Comparison of ENCODE assay signal across 9 cellular contexts in the genomic region with DNA sequence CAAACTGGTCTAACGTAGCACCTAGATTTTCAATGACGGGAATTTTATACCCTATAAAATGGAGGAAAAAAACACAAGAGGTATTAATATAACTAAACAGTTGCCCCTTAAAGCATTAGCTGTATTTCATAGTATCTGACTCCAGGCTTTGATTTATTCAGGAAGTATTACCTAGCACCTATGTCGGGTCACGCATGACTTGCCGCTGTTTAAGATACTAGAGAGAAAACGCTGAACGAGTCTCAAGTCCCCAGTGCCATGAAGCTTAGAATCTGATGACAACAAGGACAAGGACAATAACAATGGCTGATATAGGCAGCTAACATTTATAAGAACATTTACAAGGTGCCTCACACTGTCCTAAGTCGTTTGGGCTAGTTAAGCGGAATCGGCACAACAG. TPM values are rescaled to one million over a fixed set of nuclear protein-coding genes. Genes with fewer than 3 reads are reported as not detected.
DNase-seq lines count a peak whose midpoint lies in the region; ATAC-seq and TF ChIP-seq lines count a peak whose summit lies in the region.
"Had no signal": no experiment of that assay in that cellular context is flagged by ENCODE, and none has a peak within 500 bp of the region (broad histone marks: within the 10 kb centered on the region; RNA-seq: fewer than 3 reads in every experiment).

No MANE protein-coding gene starts in this region.

- DNase-seq in GM23338 (ENCODE audit: low spot score) (no peak), left kidney (ENCODE audit: low read depth, low spot score) (peak; percentile 23), NCI-H1105 (lab: John Stamatoyannopoulos, UW) (no peak)
- no peak for DNase-seq in activated naive CD4-positive, alpha-beta T cell treated with anti-CD3 and anti-CD28 coated beads, Interleukin-2, amount 50 U/mL, for 72 hours (ENCODE audit: low spot score in 2 of 2)
- DNase-seq in effector CD4-positive, alpha-beta T cell, result no peak
- DNase-seq: NCI-H2081 treated with DMSO at 0.1 percent for 48 hours had no signal

- no peaks in the 10 kb centered on the region for H3K27me3 ChIP-seq in GM23338 (ENCODE audit: insufficient read depth)

- ATAC-seq in GM23338 (no peak), HG03521 (IDR thresholded peaks at IDR 0.05; ENCODE audit: unreplicated experiment) (no peak), HG03039 (IDR thresholded peaks at IDR 0.05; ENCODE audit: unreplicated experiment) (no peak)
- ATAC-seq in activated naive CD4-positive, alpha-beta T cell treated with anti-CD3 and anti-CD28 coated beads, Interleukin-2, amount 50 U/mL, for 72 hours, result no peak

- H3K27me3 Mint-ChIP-seq in GM23338 (ENCODE audit: insufficient read depth, low read depth, poor library complexity), result no peaks in the 10 kb centered on the region

- H3F3A ChIP-seq in GM23338 (replicated peaks; ENCODE audit: low read depth), result no peaks in the 10 kb centered on the region; the same call in 1 of the 2 replicates

- peaks cover 13% of the 10 kb centered on the region; the same call in 1 of the 2 replicates for H3K36me3 ChIP-seq in GM23338 (ENCODE audit: insufficient read depth)

- H2AFZ ChIP-seq in GM23338, result no peak overlapping the region

- peaks cover 4% of the 10 kb centered on the region; the same call in 1 of the 2 replicates for H3K4me1 ChIP-seq in GM23338 (ENCODE audit: insufficient read depth)

- H3K4me3 ChIP-seq in GM23338, result peak overlapping the region; percentile 96

- H3K9me2 ChIP-seq in GM23338 (ENCODE audit: insufficient read depth), result no peaks in the 10 kb centered on the region

- TF ChIP-seq CTCF in 22Rv1 (IDR thresholded peaks at IDR 0.05), result no peak
- no peak for TF ChIP-seq CTCF in GM23338 (conservative IDR thresholded peaks at IDR 0.05; ENCODE audit: low read depth in 2 of 2)

- peaks cover 75% of the 10 kb centered on the region for H3K79me2 ChIP-seq in GM23338 (replicated peaks; ENCODE audit: insufficient read depth)

- peaks cover 29% of the 10 kb centered on the region for H4K20me1 ChIP-seq in GM23338 (replicated peaks; ENCODE audit: insufficient read depth)

- H3K4me3 Mint-ChIP-seq in GM23338, result peak overlapping the region; percentile 99

- H3K4me2 ChIP-seq in GM23338, result peak overlapping the region; percentile 84

- H3K27ac ChIP-seq in 22Rv1 (peak overlapping the region; percentile 95; the same call in 1 of the 2 replicates), GM23338 (ENCODE audit: low read depth) (no peak overlapping the region)

- peaks cover 30% of the 10 kb centered on the region for H3K36me3 Mint-ChIP-seq in GM23338 (ENCODE audit: low read depth)
- peaks cover 27 to 47% of the 10 kb centered on the region in 2 donors for H3K36me3 Mint-ChIP-seq in activated naive CD4-positive, alpha-beta T cell treated with anti-CD3 and anti-CD28 coated beads, Interleukin-2, amount 50 U/mL, for 72 hours

- H3K4me1 Mint-ChIP-seq in GM23338, result peaks cover 10% of the 10 kb centered on the region

- no peaks in the 10 kb centered on the region for H3K9me3 Mint-ChIP-seq in GM23338
- H3K9me3 Mint-ChIP-seq in activated naive CD4-positive, alpha-beta T cell treated with anti-CD3 and anti-CD28 coated beads, Interleukin-2, amount 50 U/mL, for 72 hours, result no peaks in the 10 kb centered on the region

- no peak overlapping the region for H3K27ac Mint-ChIP-seq in GM23338
- peak overlapping the region; percentile 96 to 98 for H3K27ac Mint-ChIP-seq in activated naive CD4-positive, alpha-beta T cell treated with anti-CD3 and anti-CD28 coated beads, Interleukin-2, amount 50 U/mL, for 72 hours

TF ChIP-seq in GM23338, 12 proteins besides CTCF, POLR2A, EP300 and RAD21 (continues in another document):
- no peak for TF ChIP-seq CREB1 (CRISPR knock-in tag; IDR thresholded peaks at IDR 0.05; ENCODE audit: low read depth)
- TF ChIP-seq JUNB (IDR thresholded peaks at IDR 0.05; ENCODE audit: unreplicated experiment), result no peak
- TF ChIP-seq POLR2AphosphoS5 (IDR thresholded peaks at IDR 0.05; ENCODE audit: low read depth), result no peak
- TF ChIP-seq, protein P1, sequence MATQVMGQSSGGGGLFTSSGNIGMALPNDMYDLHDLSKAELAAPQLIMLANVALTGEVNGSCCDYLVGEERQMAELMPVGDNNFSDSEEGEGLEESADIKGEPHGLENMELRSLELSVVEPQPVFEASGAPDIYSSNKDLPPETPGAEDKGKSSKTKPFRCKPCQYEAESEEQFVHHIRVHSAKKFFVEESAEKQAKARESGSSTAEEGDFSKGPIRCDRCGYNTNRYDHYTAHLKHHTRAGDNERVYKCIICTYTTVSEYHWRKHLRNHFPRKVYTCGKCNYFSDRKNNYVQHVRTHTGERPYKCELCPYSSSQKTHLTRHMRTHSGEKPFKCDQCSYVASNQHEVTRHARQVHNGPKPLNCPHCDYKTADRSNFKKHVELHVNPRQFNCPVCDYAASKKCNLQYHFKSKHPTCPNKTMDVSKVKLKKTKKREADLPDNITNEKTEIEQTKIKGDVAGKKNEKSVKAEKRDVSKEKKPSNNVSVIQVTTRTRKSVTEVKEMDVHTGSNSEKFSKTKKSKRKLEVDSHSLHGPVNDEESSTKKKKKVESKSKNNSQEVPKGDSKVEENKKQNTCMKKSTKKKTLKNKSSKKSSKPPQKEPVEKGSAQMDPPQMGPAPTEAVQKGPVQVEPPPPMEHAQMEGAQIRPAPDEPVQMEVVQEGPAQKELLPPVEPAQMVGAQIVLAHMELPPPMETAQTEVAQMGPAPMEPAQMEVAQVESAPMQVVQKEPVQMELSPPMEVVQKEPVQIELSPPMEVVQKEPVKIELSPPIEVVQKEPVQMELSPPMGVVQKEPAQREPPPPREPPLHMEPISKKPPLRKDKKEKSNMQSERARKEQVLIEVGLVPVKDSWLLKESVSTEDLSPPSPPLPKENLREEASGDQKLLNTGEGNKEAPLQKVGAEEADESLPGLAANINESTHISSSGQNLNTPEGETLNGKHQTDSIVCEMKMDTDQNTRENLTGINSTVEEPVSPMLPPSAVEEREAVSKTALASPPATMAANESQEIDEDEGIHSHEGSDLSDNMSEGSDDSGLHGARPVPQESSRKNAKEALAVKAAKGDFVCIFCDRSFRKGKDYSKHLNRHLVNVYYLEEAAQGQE (IDR thresholded peaks at IDR 0.05; ENCODE audit: unreplicated experiment), result no peak
- no peak for TF ChIP-seq ZNF331 (CRISPR knock-in tag; IDR thresholded peaks at IDR 0.05; ENCODE audit: low read depth)
- no peak for TF ChIP-seq EZH2 (IDR thresholded peaks at IDR 0.05; ENCODE audit: low read depth, unreplicated experiment)
- TF ChIP-seq STAT1 (IDR thresholded peaks at IDR 0.05; ENCODE audit: unreplicated experiment), result no peak

RNA-seq across cellular contexts. Expression of a gene that starts 1.9 kb away (rescaled TPM):
- total RNA-seq in GM23338 (2014; rRNA removed; shearing (Covaris generic)), result 128 and 170 TPM in 2 replicates
- 313 and 361 TPM in 2 replicates for polyA plus RNA-seq in GM23338 (2016; fragmentation: Nextera tagmentation; extraction: Ambion mirVana)
- 100 to 1,000 TPM; 163 to 174 TPM for total RNA-seq in activated naive CD4-positive, alpha-beta T cell treated with anti-CD3 and anti-CD28 coated beads, Interleukin-2, amount 50 U/mL, for 72 hours

RNA-seq across cellular contexts. Expression of a gene that starts 15.8 kb away (rescaled TPM):
- total RNA-seq in GM23338 (2014; rRNA removed; shearing (Covaris generic)), result 37.0 and 77.2 TPM in 2 replicates
- polyA plus RNA-seq in GM23338 (2016; fragmentation: Nextera tagmentation; extraction: Ambion mirVana), result 106 and 108 TPM in 2 replicates
- total RNA-seq in activated naive CD4-positive, alpha-beta T cell treated with anti-CD3 and anti-CD28 coated beads, Interleukin-2, amount 50 U/mL, for 72 hours, result 10 to 100 TPM; 18.4 to 22.6 TPM

RNA-seq across cellular contexts. Expression of a gene that starts 41.3 kb away (rescaled TPM):
- total RNA-seq in GM23338 (2014; rRNA removed; shearing (Covaris generic)), result 45.4 and 47.7 TPM in 2 replicates
- 9.8 and 11.6 TPM in 2 replicates for polyA plus RNA-seq in GM23338 (2016; fragmentation: Nextera tagmentation; extraction: Ambion mirVana)
- total RNA-seq in activated naive CD4-positive, alpha-beta T cell treated with anti-CD3 and anti-CD28 coated beads, Interleukin-2, amount 50 U/mL, for 72 hours, result 10 to 100 TPM; 45.5 to 54.1 TPM
